Comparison of ENCODE assay signal across 8 cellular contexts in the genomic region with DNA sequence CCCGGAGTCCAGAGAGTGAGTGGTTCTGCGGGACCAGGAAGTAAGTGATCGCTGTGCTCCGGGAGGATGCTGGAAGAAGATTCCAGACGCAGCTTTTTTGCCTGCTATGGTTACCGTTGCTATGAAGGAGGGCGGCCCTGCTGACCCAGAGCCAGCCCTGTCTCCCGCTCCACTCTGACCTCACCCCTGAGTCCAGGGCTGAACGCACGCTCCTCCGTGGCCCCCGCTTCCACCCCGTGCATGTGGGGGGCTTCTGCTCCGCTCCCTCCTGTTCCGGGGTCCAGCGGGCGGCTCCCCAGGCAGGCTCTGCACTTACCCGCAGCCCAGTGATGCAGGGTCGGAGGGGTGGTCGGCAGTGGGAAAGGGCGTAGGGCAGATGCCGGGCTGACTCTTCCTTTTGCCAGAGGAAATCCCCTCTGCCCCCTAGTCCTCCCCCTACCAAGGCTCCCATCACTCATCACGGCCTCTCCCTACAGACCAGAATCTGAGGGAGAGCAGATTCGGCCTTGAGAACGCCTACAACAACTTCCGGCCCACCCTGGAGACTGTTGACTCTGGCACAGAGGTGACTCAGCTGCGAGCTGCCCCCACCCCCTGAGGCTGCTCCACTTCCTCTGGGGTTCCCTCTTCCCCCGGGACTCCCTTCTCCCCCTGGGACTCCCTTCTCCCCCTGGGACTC. TPM values are rescaled to one million over a fixed set of nuclear protein-coding genes. Genes with fewer than 3 reads are reported as not detected.
DNase-seq lines count a peak whose midpoint lies in the region; ATAC-seq and TF ChIP-seq lines count a peak whose summit lies in the region.

No MANE protein-coding gene starts in this region.

- H3K4me3 ChIP-seq in endodermal cell (ENCODE audit: low read length): peak overlapping the region; percentile 64

- H3K4me1 ChIP-seq in endodermal cell (ENCODE audit: control insufficient read depth, insufficient read depth, low read length): no peaks in the 10 kb centered on the region

- peak overlapping the region; percentile 64 for H3K4me3 Mint-ChIP-seq in endodermal cell

- peak overlapping the region; percentile 95 for H3K27ac ChIP-seq in endodermal cell (ENCODE audit: low read depth, low read length)

- no peak for TF ChIP-seq CTCF in endodermal cell (conservative IDR thresholded peaks at IDR 0.05)

- H3K27me3 ChIP-seq in endodermal cell (ENCODE audit: control insufficient read depth, insufficient read depth, low read length, poor library complexity, severe bottlenecking): peaks cover 5% of the 10 kb centered on the region

- ATAC-seq in GM18505 (IDR thresholded peaks at IDR 0.05; ENCODE audit: unreplicated experiment) (peak; percentile 67), HG02840 (IDR thresholded peaks at IDR 0.05; ENCODE audit: low FRiP score, unreplicated experiment) (peak; percentile 58)

- peaks cover 3% of the 10 kb centered on the region for H3K36me3 Mint-ChIP-seq in endodermal cell (ENCODE audit: low read depth)

- peak overlapping the region; percentile 88 for H3K27ac Mint-ChIP-seq in endodermal cell

- DNase-seq in NCI-H2196 treated with DMSO at 0.1 percent for 48 hours (lab: John Stamatoyannopoulos, UW; ENCODE audit: unreplicated experiment) (peak; percentile 48), endodermal cell (peak; percentile 87), mucosa of gallbladder (ENCODE audit: low spot score) (peak; percentile 38), NCI-H2107 treated with DMSO at 0.1 percent for 48 hours (lab: John Stamatoyannopoulos, UW; ENCODE audit: unreplicated experiment) (no peak)
- DNase-seq in activated CD8-positive, alpha-beta memory T cell treated with anti-CD3 and anti-CD28 coated beads for 1 hour (ENCODE audit: extremely low read depth in 1 of 2, low read depth in 1 of 2): peak; percentile 34 to 56
- DNase-seq in stimulated activated CD8-positive, alpha-beta memory T cell treated with anti-CD3 and anti-CD28 coated beads, Interleukin-4, amount 100 ng/mL, for 48 hours: peak; percentile 82

- peak overlapping the region; percentile 47 for H3K9ac ChIP-seq in endodermal cell (ENCODE audit: extremely low read depth, low read length, poor library complexity, severe bottlenecking)

- no peaks in the 10 kb centered on the region for H3K9me3 Mint-ChIP-seq in endodermal cell

- peaks cover 13% of the 10 kb centered on the region for H3K27me3 Mint-ChIP-seq in endodermal cell (ENCODE audit: insufficient read depth)

- 17 to 20% methylated on average over 8 to 28 of the region's 28 CpGs for WGBS in endodermal cell (ENCODE audit: insufficient coverage in 1 of 2, insufficient read length in 1 of 2), 2 experiments

- H3K36me3 ChIP-seq in endodermal cell (ENCODE audit: control insufficient read depth, insufficient read depth, low read length): no peaks in the 10 kb centered on the region

- peaks cover 3% of the 10 kb centered on the region for H3K4me1 Mint-ChIP-seq in endodermal cell

- H3K9me3 ChIP-seq in endodermal cell (ENCODE audit: control insufficient read depth, low read length): no peaks in the 10 kb centered on the region

- peak; percentile 52 for TF ChIP-seq POLR2A in GM18505 (IDR thresholded peaks at IDR 0.05; ENCODE audit: borderline replicate concordance, extremely low read depth, insufficient read depth, insufficient read length)

RNA-seq across cellular contexts. Expression of gene MUC17, which starts 2.6 kb away (rescaled TPM):
- not detected for total RNA-seq in endodermal cell
- not detected for polyA plus RNA-seq in endodermal cell (2013, experiment 1 of 2)
- not detected for polyA plus RNA-seq in endodermal cell (2013, experiment 2 of 2)
- total RNA-seq in mucosa of gallbladder: under 0.01 TPM

RNA-seq across cellular contexts. Expression of gene MUC12, which starts 47.9 kb away (rescaled TPM):
- total RNA-seq in endodermal cell (1 to 10 TPM; 2.9 to 3.3 TPM), mucosa of gallbladder (0.72 TPM)
- polyA plus RNA-seq in endodermal cell (2013, experiment 1 of 2): 7.9 TPM
- polyA plus RNA-seq in endodermal cell (2013, experiment 2 of 2): 3.6 TPM
